ENCODE assay signal across 9 cellular contexts in genomic region chr19:39514840-39515550, GRCh38. TPM values are rescaled to one million over a fixed set of nuclear protein-coding genes. Genes with fewer than 3 reads are reported as not detected.
A peak's percentile ranks its signal among the peaks of the same experiment; 100 is the strongest.
DNase-seq lines count a peak whose midpoint lies in the region; ATAC-seq and TF ChIP-seq lines count a peak whose summit lies in the region.
"Had no signal": no experiment of that assay in that cellular context is flagged by ENCODE, and none has a peak within 500 bp of the region (broad histone marks: within the 10 kb centered on the region; RNA-seq: fewer than 3 reads in every experiment).

Gene SELENOV (plus strand): TSS chr19:39515139. CDS start chr19:39515213, 74 bp downstream.

- no peaks in the 10 kb centered on the region for H3K36me3 Mint-ChIP-seq in MCF 10A (ENCODE audit: insufficient read depth, unreplicated experiment)
- H3K36me3 Mint-ChIP-seq in naive B cell = peaks cover 0 to 16% of the 10 kb centered on the region in 2 donors

- H3K4me3 Mint-ChIP-seq in MCF 10A (ENCODE audit: unreplicated experiment) (peak within 1 kb of the TSS; percentile 44), naive B cell (peak within 1 kb of the TSS; percentile 64 to 88 (median 86))

- H3K9me3 Mint-ChIP-seq in MCF 10A (ENCODE audit: unreplicated experiment) = no peaks in the 10 kb centered on the region
- peaks cover 0 to 7% (median 0%) of the 10 kb centered on the region in 7 donors for H3K9me3 Mint-ChIP-seq in naive B cell
- H3K9me3 Mint-ChIP-seq: natural killer cell treated with Interleukin-12 subunit alpha and Interleukin-12 subunit beta and Interleukin-15 and Interleukin-18, amount 100 ng/mL, for 72 hours had no signal

- POLR2A ChIA-PET in MCF 10A (lab: Yijun Ruan, JAX) = no interaction called here

- DNase-seq in AG20443 (ENCODE audit: low spot score) (peak; percentile 37), LNCaP clone FGC (ENCODE audit: low read depth) (no peak), MCF 10A (ENCODE audit: unreplicated experiment) (no peak), naive B cell (no peak), GF-D8 (lab: John Stamatoyannopoulos, UW) (no peak), NCI-H2107 treated with DMSO at 0.1 percent for 48 hours (lab: John Stamatoyannopoulos, UW; ENCODE audit: unreplicated experiment) (no peak)
- DNase-seq in stimulated activated CD4-positive, alpha-beta T cell treated with anti-CD3 and anti-CD28 coated beads, Interleukin-2, amount 100 ng/mL, for 48 hours = no peak

- peaks cover 44% of the 10 kb centered on the region for H3K27me3 Mint-ChIP-seq in MCF 10A (ENCODE audit: insufficient read depth, unreplicated experiment)
- peaks cover 23 to 66% (median 50%) of the 10 kb centered on the region in 3 donors for H3K27me3 Mint-ChIP-seq in naive B cell

- no peak within 1 kb of the TSS for H3K27ac Mint-ChIP-seq in MCF 10A (ENCODE audit: low read depth, unreplicated experiment)
- no peak within 1 kb of the TSS for H3K27ac Mint-ChIP-seq in naive B cell
- H3K27ac Mint-ChIP-seq: natural killer cell treated with Interleukin-12 subunit alpha and Interleukin-12 subunit beta and Interleukin-15 and Interleukin-18, amount 100 ng/mL, for 72 hours had no signal

- peak within 1 kb of the TSS; percentile 35 for H3K4me3 ChIP-seq in LNCaP clone FGC (ENCODE audit: low read depth, low read length)

- intact Hi-C loops in MCF 10A (cut with micrococcal nuclease) = no loop called here

- ATAC-seq in naive B cell (ENCODE audit: low read depth in 2 of 2) (peak; percentile 75 to 79), GM21447 (IDR thresholded peaks at IDR 0.05; ENCODE audit: unreplicated experiment) (no peak)

- no TSS peak for BruUV-seq in MCF 10A (replicated peaks; lab: Mats Ljungman, UMichigan)

- CTCF ChIA-PET in MCF 10A (lab: Yijun Ruan, JAX) = interaction anchor here (0.5 kb wide), 1 partner anchor 626 kb away, joined by 3 read pairs; no protein-coding TSS in a partner anchor

- TF ChIP-seq CTCF in LNCaP clone FGC (IDR thresholded peaks at IDR 0.05; ENCODE audit: control insufficient read depth, extremely low read depth, insufficient read depth) (no peak), MCF 10A (IDR thresholded peaks at IDR 0.05; ENCODE audit: unreplicated experiment) (no peak)

- H3K4me1 Mint-ChIP-seq in MCF 10A (ENCODE audit: insufficient read depth, unreplicated experiment) (peaks cover 8% of the 10 kb centered on the region), naive B cell (peaks cover 16 to 19% (median 17%) of the 10 kb centered on the region in 3 donors)

RNA-seq across cellular contexts. Expression of gene SELENOV, which starts in this region (rescaled TPM):
- total RNA-seq in MCF 10A (2022) = not detected in 2 replicates
- not detected for polyA plus RNA-seq in naive B cell (ENCODE audit: low read depth in 6 of 6)
- total RNA-seq: natural killer cell treated with Interleukin-12 subunit alpha and Interleukin-12 subunit beta and Interleukin-15 and Interleukin-18, amount 100 ng/mL, for 72 hours had no signal

Comparison
In these comparisons a context has a peak if more than half of its experiments do, and no peak if none do; other contexts are left out.
1. Peak in ATAC-seq in naive B cell; RNA of the gene not detected or under 1 TPM.